Comparison of ENCODE assay signal across 22 cellular contexts in genomic region chr14:25358330-25358729, GRCh38.
"Had no signal": no experiment of that assay in that cellular context is flagged by ENCODE, and none has a peak within 500 bp of the region (broad histone marks: within the 10 kb centered on the region; RNA-seq: fewer than 3 reads in every experiment).

No MANE protein-coding gene starts in this region.

- H3K27ac Mint-ChIP-seq: dendritic cell treated with granulocyte-macrophage colony-stimulating factor and Interleukin-4, amounts not matched to agents 40 ng/mL and 50 ng/mL, for 4 days; effector memory CD8-positive, alpha-beta T cell; immature natural killer cell; mesothelial cell of epicardium had no signal

- ATAC-seq: effector memory CD8-positive, alpha-beta T cell; foreskin keratinocyte; gastroesophageal sphincter; heart left ventricle; left lung; left ventricle myocardium superior; lower lobe of right lung had no signal

- FAIRE-seq: colon, endothelial cell of umbilical vein, frontal cortex, kidney had no signal

- H3K27me3 ChIP-seq: esophagus muscularis mucosa, foreskin keratinocyte, gastroesophageal sphincter, heart left ventricle, hepatocyte, left lung had no signal

- H3K27me3 Mint-ChIP-seq: dendritic cell treated with granulocyte-macrophage colony-stimulating factor and Interleukin-4, amounts not matched to agents 40 ng/mL and 50 ng/mL, for 4 days; effector memory CD8-positive, alpha-beta T cell had no signal

- H3K9me3 Mint-ChIP-seq: effector memory CD8-positive, alpha-beta T cell had no signal

- H3K4me3 Mint-ChIP-seq: dendritic cell treated with granulocyte-macrophage colony-stimulating factor and Interleukin-4, amounts not matched to agents 40 ng/mL and 50 ng/mL, for 4 days; effector memory CD8-positive, alpha-beta T cell; immature natural killer cell; mesothelial cell of epicardium had no signal

- H3K4me1 Mint-ChIP-seq: immature natural killer cell, mesothelial cell of epicardium had no signal

- DNase-seq: cortex of kidney; effector CD8-positive, alpha-beta T cell; effector memory CD8-positive, alpha-beta T cell; foreskin keratinocyte; heart left ventricle; hypothalamus; immature natural killer cell; islet precursor cell; kidney; kidney glomerular epithelial cell; left lung; left ventricle myocardium superior; lower lobe of right lung; mesenchymal stem cell had no signal

- H3K36me3 Mint-ChIP-seq: immature natural killer cell, mesothelial cell of epicardium had no signal

- H3K4me3 ChIP-seq: esophagus muscularis mucosa, gastroesophageal sphincter, heart left ventricle, hepatocyte, left lung, lower lobe of right lung had no signal

- H3K4me1 ChIP-seq: esophagus muscularis mucosa, foreskin keratinocyte, gastroesophageal sphincter, heart left ventricle, left lung, lower lobe of right lung had no signal

- H3K36me3 ChIP-seq: esophagus muscularis mucosa, gastroesophageal sphincter, heart left ventricle, left lung, lower lobe of right lung had no signal

- H3K9me3 ChIP-seq: esophagus muscularis mucosa, gastroesophageal sphincter, heart left ventricle, lower lobe of right lung had no signal

- H3K27ac ChIP-seq: esophagus muscularis mucosa, foreskin keratinocyte, gastroesophageal sphincter, heart left ventricle, hepatocyte, left lung, lower lobe of right lung had no signal
